In the genomic region with DNA sequence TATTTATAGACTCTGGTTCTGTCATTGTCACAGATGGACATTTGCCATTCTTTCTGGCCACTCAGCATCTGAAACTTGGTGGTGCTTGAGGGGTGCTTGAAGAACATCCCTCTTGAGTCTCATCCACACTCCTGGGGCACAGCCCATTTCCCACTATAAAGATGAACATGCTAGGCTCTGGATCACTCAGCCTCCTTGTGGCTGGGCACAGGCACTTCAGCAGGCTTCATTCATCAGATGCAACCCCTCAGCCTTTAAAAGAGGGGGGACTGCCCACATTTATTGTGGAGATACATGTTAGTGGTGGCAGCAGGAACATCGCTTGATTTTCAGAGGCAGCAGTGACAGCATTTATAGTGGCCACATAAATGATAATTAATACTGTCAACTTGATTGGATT, we compare ENCODE assay signal across 18 cellular contexts.
DNase-seq lines count a peak whose midpoint lies in the region; ATAC-seq and TF ChIP-seq lines count a peak whose summit lies in the region.
"Had no signal": no experiment of that assay in that cellular context is flagged by ENCODE, and none has a peak within 500 bp of the region (broad histone marks: within the 10 kb centered on the region; RNA-seq: fewer than 3 reads in every experiment).

No MANE protein-coding gene starts in this region.

- CTCF ChIA-PET in AG04450 (lab: Charles Lee), result no interaction called here

- POLR2A ChIA-PET in AG04450 (lab: Yijun Ruan, JAX), result no interaction called here

- H3K27ac ChIP-seq in AG04450 (ENCODE audit: low read depth, low read length), result no peak overlapping the region
- H3K27ac ChIP-seq: ascending aorta, GM23248, tibial artery had no signal

- H3K4me3 ChIP-seq in AG04450 (ENCODE audit: low read depth, low read length) (no peak overlapping the region), H7 (ENCODE audit: insufficient read depth, low read depth, low read length) (no peak overlapping the region), astrocyte of the spinal cord (ENCODE audit: low read depth, low read length) (no peak overlapping the region), mucosa of descending colon (no peak overlapping the region)
- H3K4me3 ChIP-seq: ascending aorta, GM23248, tibial artery had no signal

- H3K27me3 ChIP-seq in AG04450 (ENCODE audit: control insufficient read depth, insufficient read depth, low read length), result peaks cover 19% of the 10 kb centered on the region
- peaks cover 3% of the 10 kb centered on the region; the same call in 1 of the 2 replicates for H3K27me3 ChIP-seq in H7 (ENCODE audit: control insufficient read depth, insufficient read depth, low read length)
- H3K27me3 ChIP-seq: ascending aorta, tibial artery had no signal

- H3K9me3 ChIP-seq in AG04450 (ENCODE audit: control insufficient read depth, insufficient read depth, low read length) (no peaks in the 10 kb centered on the region), mucosa of descending colon (no peaks in the 10 kb centered on the region)
- H3K9me3 ChIP-seq: ascending aorta, tibial artery had no signal

- in situ Hi-C loops in astrocyte of the spinal cord (cut with HindIII; ENCODE audit: low sequenced_read_pairs), result no loop called here

- TF ChIP-seq CTCF in AG04450 (IDR thresholded peaks at IDR 0.05; ENCODE audit: low read depth, low read length) (peak; percentile 20; the same call in 1 of the 2 replicates), astrocyte of the spinal cord (IDR thresholded peaks at IDR 0.05; ENCODE audit: low read depth, low read length) (peak; percentile 31), mucosa of descending colon (IDR thresholded peaks at IDR 0.05) (no peak)

- H3K4me1 ChIP-seq in mucosa of descending colon (ENCODE audit: low read depth), result no peaks in the 10 kb centered on the region
- H3K4me1 ChIP-seq: ascending aorta, tibial artery had no signal

- intact Hi-C loops in mucosa of descending colon (cut with DNase I, micrococcal nuclease), result no loop called here

- no peaks in the 10 kb centered on the region for H3K36me3 ChIP-seq in H7 (replicated peaks; ENCODE audit: control insufficient read depth, insufficient read depth, low read length)
- H3K36me3 ChIP-seq in mucosa of descending colon (ENCODE audit: low read depth), result no peaks in the 10 kb centered on the region
- H3K36me3 ChIP-seq: ascending aorta, tibial artery had no signal

- no peak for ATAC-seq in mucosa of descending colon
- ATAC-seq: sciatic nerve had no signal

- DNase-seq in AG04450 (ENCODE audit: low read depth, low spot score) (no peak), H7 (peak; percentile 37), astrocyte of the spinal cord (ENCODE audit: low read depth, low spot score) (no peak), iPS-NIHi11 (ENCODE audit: low spot score) (peak; percentile 38), mucosa of descending colon (no peak), DMS79 treated with DMSO at 0.1 percent for 48 hours (lab: John Stamatoyannopoulos, UW) (no peak), DMS153 treated with DMSO at 0.1 percent for 48 hours (lab: John Stamatoyannopoulos, UW; ENCODE audit: unreplicated experiment) (no peak)
- no peak for DNase-seq in activated CD4-positive, alpha-beta T cell treated with anti-CD3 and anti-CD28 coated beads for 48 hours
- DNase-seq: activated effector memory CD4-positive, alpha-beta T cell treated with Interleukin-2 at 50 U/mL for 16 hours; AML-193; DMS153; foreskin melanocyte; GM23248; NCI-H226; OCI-M1; tibial artery had no signal

Comparison
In these comparisons a context has a peak if more than half of its experiments do, and no peak if none do; other contexts are left out.
1. DNase-seq: peak in H7 (single experiment) and iPS-NIHi11 (single experiment); none in AG04450 (single experiment), astrocyte of the spinal cord (single experiment), mucosa of descending colon (0 of 3), DMS79 treated with DMSO at 0.1 percent for 48 hours (single experiment), activated CD4-positive, alpha-beta T cell treated with anti-CD3 and anti-CD28 coated beads for 48 hours (single experiment) and DMS153 treated with DMSO at 0.1 percent for 48 hours (single experiment).